Comparison of ENCODE assay signal across 13 cellular contexts in genomic region chr22:36790648-36791047, GRCh38. TPM values are rescaled to one million over a fixed set of nuclear protein-coding genes. Genes with fewer than 3 reads are reported as not detected.
DNase-seq lines count a peak whose midpoint lies in the region; ATAC-seq and TF ChIP-seq lines count a peak whose summit lies in the region.
"Had no signal": no experiment of that assay in that cellular context is flagged by ENCODE, and none has a peak within 500 bp of the region (broad histone marks: within the 10 kb centered on the region; RNA-seq: fewer than 3 reads in every experiment).

No MANE protein-coding gene starts in this region.

- H3K27ac ChIP-seq in HEK293 (ENCODE audit: extremely low read depth, low read depth, low read length): no peak overlapping the region
- H3K27ac ChIP-seq in vagina: no peak overlapping the region

- CTCF ChIA-PET in activated CD4-positive, alpha-beta T cell treated with anti-CD3 and anti-CD28 coated beads for 36 hours (lab: Charles Lee): interaction anchor here (0.6 to 1.0 kb wide), 2 partner anchors 67 to 1208 kb away, joined by 3 to 4 read pairs; no protein-coding TSS in a partner anchor
- CTCF ChIA-PET in HEK293 (lab: Yijun Ruan, JAX): interaction anchor here (3.5 kb wide), 1 partner anchor 66 kb away, joined by 10 read pairs; no protein-coding TSS in a partner anchor
- CTCF ChIA-PET in activated CD4-positive, alpha-beta memory T cell treated with anti-CD3 and anti-CD28 coated beads for 36 hours (lab: Charles Lee): no interaction called here

- H3K27me3 Mint-ChIP-seq in activated CD4-positive, alpha-beta T cell treated with anti-CD3 and anti-CD28 coated beads for 36 hours: peaks cover 2% of the 10 kb centered on the region
- H3K27me3 Mint-ChIP-seq in activated CD4-positive, alpha-beta memory T cell treated with anti-CD3 and anti-CD28 coated beads for 36 hours: peaks cover 10% of the 10 kb centered on the region

- no peak overlapping the region for H3K4me3 Mint-ChIP-seq in activated CD4-positive, alpha-beta T cell treated with anti-CD3 and anti-CD28 coated beads for 36 hours
- H3K4me3 Mint-ChIP-seq in activated CD4-positive, alpha-beta memory T cell treated with anti-CD3 and anti-CD28 coated beads for 36 hours: no peak overlapping the region
- H3K4me3 Mint-ChIP-seq: central memory CD8-positive, alpha-beta T cell; nephron had no signal

- H3K9me3 Mint-ChIP-seq in activated CD4-positive, alpha-beta T cell treated with anti-CD3 and anti-CD28 coated beads for 36 hours (ENCODE audit: low read depth): no peaks in the 10 kb centered on the region
- no peaks in the 10 kb centered on the region for H3K9me3 Mint-ChIP-seq in activated CD4-positive, alpha-beta memory T cell treated with anti-CD3 and anti-CD28 coated beads for 36 hours
- H3K9me3 Mint-ChIP-seq: central memory CD8-positive, alpha-beta T cell; nephron had no signal

- H3K9me3 ChIP-seq in HEK293 (ENCODE audit: control insufficient read depth, insufficient read depth, low read depth, low read length) (no peaks in the 10 kb centered on the region), vagina (no peaks in the 10 kb centered on the region)

- intact Hi-C loops in activated CD4-positive, alpha-beta T cell treated with anti-CD3 and anti-CD28 coated beads for 36 hours (cut with DNase I, micrococcal nuclease): no loop called here
- intact Hi-C loops in activated CD4-positive, alpha-beta memory T cell treated with anti-CD3 and anti-CD28 coated beads for 36 hours (cut with micrococcal nuclease): no loop called here
- intact Hi-C loops in vagina (cut with DNase I): no loop called here

- H3K4me3 ChIP-seq in HEK293 (ENCODE audit: low read depth, low read length) (no peak overlapping the region), foreskin fibroblast (ENCODE audit: low read depth in 1 of 2, low read length in 2 of 2) (no peak overlapping the region), vagina (no peak overlapping the region)

- H3K27ac Mint-ChIP-seq in activated CD4-positive, alpha-beta T cell treated with anti-CD3 and anti-CD28 coated beads for 36 hours: no peak overlapping the region
- no peak overlapping the region for H3K27ac Mint-ChIP-seq in activated CD4-positive, alpha-beta memory T cell treated with anti-CD3 and anti-CD28 coated beads for 36 hours
- H3K27ac Mint-ChIP-seq: nephron had no signal

- H3K27me3 ChIP-seq in vagina: no peaks in the 10 kb centered on the region

- peaks cover 7% of the 10 kb centered on the region for H3K4me1 Mint-ChIP-seq in activated CD4-positive, alpha-beta T cell treated with anti-CD3 and anti-CD28 coated beads for 36 hours
- H3K4me1 Mint-ChIP-seq in activated CD4-positive, alpha-beta memory T cell treated with anti-CD3 and anti-CD28 coated beads for 36 hours (ENCODE audit: low read depth): peaks cover 7% of the 10 kb centered on the region
- H3K4me1 Mint-ChIP-seq: central memory CD8-positive, alpha-beta T cell; nephron had no signal

- peak; percentile 100 for ATAC-seq in activated CD4-positive, alpha-beta T cell treated with anti-CD3 and anti-CD28 coated beads for 36 hours

- TF ChIP-seq CTCF in HEK293 (tag by site-specific recombination; IDR thresholded peaks at IDR 0.05) (no peak), foreskin fibroblast (IDR thresholded peaks at IDR 0.05; ENCODE audit: low read depth, low read length) (no peak), vagina (IDR thresholded peaks at IDR 0.05) (no peak)

- H3K36me3 ChIP-seq in HEK293 (ENCODE audit: control insufficient read depth in 2 of 2, insufficient read depth in 1 of 2, low read length in 2 of 2) (no peaks in the 10 kb centered on the region), vagina (no peaks in the 10 kb centered on the region)

- DNase-seq in activated CD4-positive, alpha-beta T cell treated with anti-CD3 and anti-CD28 coated beads for 36 hours: peak; percentile 77
- DNase-seq in activated CD4-positive, alpha-beta T cell treated with anti-CD3 and anti-CD28 coated beads for 4 hours: no peak
- DNase-seq in activated CD4-positive, alpha-beta memory T cell treated with anti-CD3 and anti-CD28 coated beads for 36 hours: peak; percentile 73
- peak; percentile 12 for DNase-seq in stimulated activated CD4-positive, alpha-beta T cell treated with anti-CD3 and anti-CD28 coated beads, Interleukin-4, amount 100 ng/mL, for 24 hours
- DNase-seq in foreskin fibroblast (no peak), vagina (ENCODE audit: extremely low spot score in 2 of 2) (no peak), superior temporal gyrus (ENCODE audit: extremely low spot score) (no peak)
- DNase-seq: small intestine had no signal

- POLR2A ChIA-PET in activated CD4-positive, alpha-beta T cell treated with anti-CD3 and anti-CD28 coated beads for 36 hours (lab: Charles Lee): no interaction called here
- POLR2A ChIA-PET in HEK293 (lab: Yijun Ruan, JAX): no interaction called here
- POLR2A ChIA-PET in activated CD4-positive, alpha-beta memory T cell treated with anti-CD3 and anti-CD28 coated beads for 36 hours (lab: Charles Lee): no interaction called here

- no peak for TF ChIP-seq POLR2A in vagina (IDR thresholded peaks at IDR 0.05)

- H3K4me1 ChIP-seq in HEK293 (ENCODE audit: control insufficient read depth, insufficient read depth, low read length) (no peaks in the 10 kb centered on the region; the same call in 1 of the 2 replicates), vagina (no peaks in the 10 kb centered on the region)

- no peaks in the 10 kb centered on the region for H3K36me3 Mint-ChIP-seq in activated CD4-positive, alpha-beta T cell treated with anti-CD3 and anti-CD28 coated beads for 36 hours (ENCODE audit: low read depth)
- H3K36me3 Mint-ChIP-seq in activated CD4-positive, alpha-beta memory T cell treated with anti-CD3 and anti-CD28 coated beads for 36 hours: no peaks in the 10 kb centered on the region

TF ChIP-seq in HEK293, 187 proteins besides CTCF, POLR2A, EP300 and RAD21:
- TF ChIP-seq, protein P1, sequence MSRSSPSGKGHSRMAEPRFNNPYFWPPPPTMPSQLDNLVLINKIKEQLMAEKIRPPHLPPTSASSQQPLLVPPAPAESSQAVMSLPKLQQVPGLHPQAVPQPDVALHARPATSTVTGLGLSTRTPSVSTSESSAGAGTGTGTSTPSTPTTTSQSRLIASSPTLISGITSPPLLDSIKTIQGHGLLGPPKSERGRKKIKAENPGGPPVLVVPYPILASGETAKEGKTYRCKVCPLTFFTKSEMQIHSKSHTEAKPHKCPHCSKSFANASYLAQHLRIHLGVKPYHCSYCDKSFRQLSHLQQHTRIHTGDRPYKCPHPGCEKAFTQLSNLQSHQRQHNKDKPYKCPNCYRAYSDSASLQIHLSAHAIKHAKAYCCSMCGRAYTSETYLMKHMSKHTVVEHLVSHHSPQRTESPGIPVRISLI (tag by site-specific recombination; IDR thresholded peaks at IDR 0.05): no peak
- peak; percentile 33; the same call in 1 of the 2 replicates for TF ChIP-seq ZIC2 (tag by site-specific recombination; IDR thresholded peaks at IDR 0.05)
- 0 out of 2 replicates have a peak, but pooled peaks have one; percentile 27 for TF ChIP-seq ZNF600 (tag by site-specific recombination; IDR thresholded peaks at IDR 0.05)
- TF ChIP-seq ZNF175 (tag by site-specific recombination; IDR thresholded peaks at IDR 0.05): no peak
- no peak for TF ChIP-seq ZNF768 (tag by site-specific recombination; IDR thresholded peaks at IDR 0.05)
- no peak for TF ChIP-seq ZBTB48 (tag by site-specific recombination; IDR thresholded peaks at IDR 0.05)
- no peak for TF ChIP-seq WT1 (tag by site-specific recombination; IDR thresholded peaks at IDR 0.05)

RNA-seq across cellular contexts. Expression of gene IFT27, which starts 14.7 kb away (rescaled TPM):
- 10 to 100 TPM; 14.9 to 21.6 TPM for total RNA-seq in activated CD4-positive, alpha-beta T cell treated with anti-CD3 and anti-CD28 coated beads for 36 hours
- 10 to 100 TPM; 27.9 to 32.1 TPM for total RNA-seq in activated CD4-positive, alpha-beta memory T cell treated with anti-CD3 and anti-CD28 coated beads for 36 hours
- total RNA-seq in vagina: 15.0 TPM

RNA-seq across cellular contexts. Expression of gene PVALB, which starts 26.2 kb away (rescaled TPM):
- total RNA-seq in activated CD4-positive, alpha-beta T cell treated with anti-CD3 and anti-CD28 coated beads for 36 hours: not detected
- not detected for total RNA-seq in activated CD4-positive, alpha-beta memory T cell treated with anti-CD3 and anti-CD28 coated beads for 36 hours
- not detected for total RNA-seq in vagina
- total RNA-seq: activated CD8-positive, alpha-beta memory T cell treated with anti-CD3 and anti-CD28 coated beads for 36 hours; subcutaneous adipose tissue had no signal

Comparison
In these comparisons a context has a peak if more than half of its experiments do, and no peak if none do; other contexts are left out.
1. DNase-seq: peak in activated CD4-positive, alpha-beta T cell treated with anti-CD3 and anti-CD28 coated beads for 36 hours (single experiment), activated CD4-positive, alpha-beta memory T cell treated with anti-CD3 and anti-CD28 coated beads for 36 hours (single experiment) and stimulated activated CD4-positive, alpha-beta T cell treated with anti-CD3 and anti-CD28 coated beads, Interleukin-4, amount 100 ng/mL, for 24 hours (single experiment); none in activated CD4-positive, alpha-beta T cell treated with anti-CD3 and anti-CD28 coated beads for 4 hours (0 of 2), foreskin fibroblast (0 of 2), vagina (0 of 2) and superior temporal gyrus (single experiment).